In the genomic region with DNA sequence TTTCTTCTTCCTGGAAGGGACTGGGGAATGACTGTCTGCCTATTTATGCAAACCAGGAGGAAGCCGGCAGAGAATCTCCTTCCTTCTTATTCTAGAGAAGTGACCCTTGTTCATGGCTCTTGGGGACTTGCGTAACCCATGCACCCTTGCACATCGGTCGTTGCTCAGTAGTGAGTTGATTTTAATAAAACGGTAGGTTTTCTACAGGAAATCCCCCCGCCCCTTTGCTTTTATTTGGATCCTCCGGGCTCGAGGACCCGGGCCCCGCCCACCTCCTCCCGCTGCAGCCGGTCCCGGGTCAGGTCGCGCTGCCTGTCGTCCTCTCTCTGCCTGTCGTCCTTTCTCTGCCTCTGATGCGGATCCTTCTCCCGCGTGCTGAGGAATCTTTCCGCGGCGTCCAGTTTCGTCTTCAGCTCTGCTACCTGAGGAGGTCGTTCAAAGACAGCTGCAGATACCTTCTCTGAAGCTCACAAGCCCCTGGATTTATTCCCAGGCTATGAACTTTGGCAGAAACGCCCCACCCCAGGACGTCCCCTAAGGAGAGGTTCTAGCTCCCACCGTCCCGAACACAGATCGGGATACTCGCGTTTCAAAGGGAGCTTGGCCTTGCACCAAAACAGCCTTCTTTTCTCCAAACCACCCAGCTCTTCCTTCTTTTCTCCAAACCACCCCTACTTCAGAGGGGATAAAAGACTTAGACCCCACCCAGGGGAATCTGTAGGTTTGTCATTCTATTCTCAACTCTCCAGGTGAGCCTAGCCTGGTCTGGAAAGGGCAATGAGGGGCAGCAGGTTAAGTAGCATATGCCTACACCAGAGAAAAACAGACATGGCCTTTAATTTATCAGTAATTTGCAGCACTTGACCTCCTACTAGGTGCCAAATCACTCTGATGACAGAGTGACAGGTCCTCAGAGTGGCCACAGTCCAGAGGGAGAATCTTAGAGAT, we compare ENCODE assay signal across 8 cellular contexts. TPM values are rescaled to one million over a fixed set of nuclear protein-coding genes. Genes with fewer than 3 reads are reported as not detected.
DNase-seq lines count a peak whose midpoint lies in the region; ATAC-seq, FAIRE-seq and TF ChIP-seq lines count a peak whose summit lies in the region.

No MANE protein-coding gene starts in this region.

- no peak overlapping the region for H3K27ac ChIP-seq in uterus

- FAIRE-seq in RCC 7860 (lab: Jason Lieb, UNC) = no peak

- TF ChIP-seq CTCF in epithelial cell of proximal tubule (conservative IDR thresholded peaks at IDR 0.05; ENCODE audit: low read depth, low read length) (no peak), uterus (IDR thresholded peaks at IDR 0.05) (no peak)

- H3K27me3 ChIP-seq in uterus = no peaks in the 10 kb centered on the region

- DNase-seq in stimulated activated CD4-positive, alpha-beta T cell treated with anti-CD3 and anti-CD28 coated beads, Interleukin-15, amount 100 ng/mL, for 24 hours = peak; percentile 49
- DNase-seq in stimulated activated CD4-positive, alpha-beta T cell treated with anti-CD3 and anti-CD28 coated beads, Interleukin-4, amount 100 ng/mL, for 24 hours = no peak
- DNase-seq in activated CD4-positive, alpha-beta T cell treated with anti-CD3 and anti-CD28 coated beads, Interleukin-2, amount 50 U/mL, for 4 hours = peak; percentile 3 to 16
- DNase-seq in epithelial cell of proximal tubule (ENCODE audit: low read depth) (no peak), myocyte (ENCODE audit: low read depth) (peak; percentile 19), uterus (no peak), RCC 7860 (ENCODE audit: low spot score) (no peak)

- no peak for TF ChIP-seq POLR2A in uterus (IDR thresholded peaks at IDR 0.05)

- H3K4me1 ChIP-seq in uterus = no peaks in the 10 kb centered on the region

- no peaks in the 10 kb centered on the region for H3K9me3 ChIP-seq in uterus

- H3K4me3 ChIP-seq in epithelial cell of proximal tubule (ENCODE audit: low read depth, low read length) = peak overlapping the region; percentile 56
- H3K4me3 ChIP-seq in uterus = peak overlapping the region; percentile 3 to 18

- H3K36me3 ChIP-seq in uterus = no peaks in the 10 kb centered on the region

- intact Hi-C loops in uterus (cut with DNase I; ENCODE audit: low total_unique reads) = no loop called here

- no peak for ATAC-seq in GM21737 (IDR thresholded peaks at IDR 0.05; ENCODE audit: unreplicated experiment)

RNA-seq across cellular contexts. Expression of gene TNIP3, which starts 7.0 kb away (rescaled TPM):
- total RNA-seq in epithelial cell of proximal tubule (0.07 and 0.46 TPM in 2 replicates), myocyte (not detected in 2 replicates), uterus (under 1 TPM in 1 of 4 donors, not detected in 3; 0.48 TPM)
- polyA plus RNA-seq in myocyte (2012) = 0.14 TPM

Comparison
In these comparisons a context has a peak if more than half of its experiments do, and no peak if none do; other contexts are left out.
1. DNase-seq: peak in stimulated activated CD4-positive, alpha-beta T cell treated with anti-CD3 and anti-CD28 coated beads, Interleukin-15, amount 100 ng/mL, for 24 hours (single experiment), activated CD4-positive, alpha-beta T cell treated with anti-CD3 and anti-CD28 coated beads, Interleukin-2, amount 50 U/mL, for 4 hours (2 of 2) and myocyte (single experiment); none in stimulated activated CD4-positive, alpha-beta T cell treated with anti-CD3 and anti-CD28 coated beads, Interleukin-4, amount 100 ng/mL, for 24 hours (single experiment), epithelial cell of proximal tubule (single experiment), uterus (0 of 2) and RCC 7860 (single experiment).